Comparison of ENCODE assay signal across 1 cellular context in the genomic region with DNA sequence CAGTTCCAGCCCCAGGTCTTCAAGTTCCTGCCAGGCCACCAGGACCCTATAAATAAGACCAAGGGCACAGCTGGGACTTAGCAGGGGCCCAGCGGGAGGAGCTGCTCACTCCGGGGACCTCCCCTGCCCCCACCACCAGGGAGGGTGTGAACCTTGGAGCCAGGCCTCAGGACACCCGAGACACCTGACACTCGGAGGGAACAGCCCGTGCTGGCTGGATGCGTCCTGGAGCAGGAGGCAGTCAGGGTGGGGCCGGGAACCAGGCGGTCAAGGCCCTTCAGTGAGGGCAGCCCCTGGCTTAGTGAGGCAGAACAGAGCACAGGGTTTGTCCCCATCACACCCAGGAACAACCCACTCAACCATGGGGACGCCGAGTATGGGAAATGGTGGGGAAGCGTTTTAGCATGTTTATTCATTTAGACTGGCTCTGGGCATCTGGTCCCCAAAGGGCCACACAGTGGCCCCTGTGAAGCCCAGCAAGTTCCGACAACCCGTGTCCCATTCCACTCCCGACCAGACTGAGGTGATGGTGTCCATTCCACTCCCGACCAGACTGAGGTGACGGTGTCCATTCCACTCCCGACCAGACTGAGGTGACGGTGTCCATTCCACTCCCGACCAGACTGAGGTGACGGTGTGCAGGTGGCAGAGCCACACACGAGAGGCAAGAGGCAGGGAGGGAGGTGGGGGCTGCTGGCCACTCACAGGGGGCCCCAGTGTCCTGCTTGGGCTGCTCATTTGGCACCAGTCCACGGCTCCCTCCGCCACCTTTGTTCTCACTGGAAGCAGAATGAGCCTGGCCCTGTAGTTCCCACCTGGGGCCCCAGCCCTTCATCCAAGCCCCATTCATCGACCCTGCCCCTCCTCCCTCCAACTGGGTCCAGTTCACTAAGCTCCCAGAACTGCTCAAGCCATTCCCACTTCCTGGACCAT.
A peak's percentile ranks its signal among the peaks of the same experiment; 100 is the strongest.
TF ChIP-seq lines count a peak whose summit lies in the region.

No MANE protein-coding gene starts in this region.

TF ChIP-seq in liver, 16 proteins besides CTCF, POLR2A, EP300 and RAD21 (continued from another document):
- no peak for TF ChIP-seq GABPA (IDR thresholded peaks at IDR 0.05 in 1 of 2, conservative IDR thresholded peaks at IDR 0.05 in 1 of 2)
- TF ChIP-seq YY1 (IDR thresholded peaks at IDR 0.05), result no peak
- TF ChIP-seq JUND (IDR thresholded peaks at IDR 0.05), result no peak
- TF ChIP-seq RXRA (IDR thresholded peaks at IDR 0.05), result peak; percentile 93 to 96
- TF ChIP-seq, protein P1, sequence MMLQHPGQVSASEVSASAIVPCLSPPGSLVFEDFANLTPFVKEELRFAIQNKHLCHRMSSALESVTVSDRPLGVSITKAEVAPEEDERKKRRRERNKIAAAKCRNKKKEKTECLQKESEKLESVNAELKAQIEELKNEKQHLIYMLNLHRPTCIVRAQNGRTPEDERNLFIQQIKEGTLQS (IDR thresholded peaks at IDR 0.05), result no peak
- TF ChIP-seq FOXA1 (IDR thresholded peaks at IDR 0.05), result no peak
- TF ChIP-seq HNF4G (IDR thresholded peaks at IDR 0.05), result peak; percentile 41
- peak; percentile 69 to 80 for TF ChIP-seq HNF4A (conservative IDR thresholded peaks at IDR 0.05)
- TF ChIP-seq, protein P2, sequence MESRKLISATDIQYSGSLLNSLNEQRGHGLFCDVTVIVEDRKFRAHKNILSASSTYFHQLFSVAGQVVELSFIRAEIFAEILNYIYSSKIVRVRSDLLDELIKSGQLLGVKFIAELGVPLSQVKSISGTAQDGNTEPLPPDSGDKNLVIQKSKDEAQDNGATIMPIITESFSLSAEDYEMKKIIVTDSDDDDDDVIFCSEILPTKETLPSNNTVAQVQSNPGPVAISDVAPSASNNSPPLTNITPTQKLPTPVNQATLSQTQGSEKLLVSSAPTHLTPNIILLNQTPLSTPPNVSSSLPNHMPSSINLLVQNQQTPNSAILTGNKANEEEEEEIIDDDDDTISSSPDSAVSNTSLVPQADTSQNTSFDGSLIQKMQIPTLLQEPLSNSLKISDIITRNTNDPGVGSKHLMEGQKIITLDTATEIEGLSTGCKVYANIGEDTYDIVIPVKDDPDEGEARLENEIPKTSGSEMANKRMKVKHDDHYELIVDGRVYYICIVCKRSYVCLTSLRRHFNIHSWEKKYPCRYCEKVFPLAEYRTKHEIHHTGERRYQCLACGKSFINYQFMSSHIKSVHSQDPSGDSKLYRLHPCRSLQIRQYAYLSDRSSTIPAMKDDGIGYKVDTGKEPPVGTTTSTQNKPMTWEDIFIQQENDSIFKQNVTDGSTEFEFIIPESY (IDR thresholded peaks at IDR 0.05), result peak; percentile 44
- no peak for TF ChIP-seq NR2F2 (IDR thresholded peaks at IDR 0.05)
